Comparison of ENCODE assay signal across 8 cellular contexts in genomic region chr19:41363371-41363752, GRCh38. TPM values are rescaled to one million over a fixed set of nuclear protein-coding genes. Genes with fewer than 3 reads are reported as not detected.
DNase-seq lines count a peak whose midpoint lies in the region; ATAC-seq and TF ChIP-seq lines count a peak whose summit lies in the region.

No MANE protein-coding gene starts in this region.

- peak overlapping the region; percentile 99 to 100 (median 100) for H3K27ac Mint-ChIP-seq in CD8-positive, alpha-beta memory T cell
- H3K27ac Mint-ChIP-seq in endodermal cell: peak overlapping the region; percentile 98

- no peak for DNase-seq in CD8-positive, alpha-beta memory T cell
- DNase-seq in endodermal cell: no peak
- no peak for DNase-seq in osteoblast (ENCODE audit: insufficient read length, low spot score, missing footprints)
- no peak for DNase-seq in activated CD4-positive, CD25-positive, alpha-beta regulatory T cell treated with anti-CD3 and anti-CD28 coated beads, Interleukin-2, amount 50 U/mL, for 72 hours
- DNase-seq in NCI-H128 (lab: John Stamatoyannopoulos, UW; ENCODE audit: unreplicated experiment): no peak
- DNase-seq in activated CD8-positive, alpha-beta memory T cell treated with anti-CD3 and anti-CD28 coated beads, Interleukin-2, amount 50 U/mL, for 4 hours: no peak

- peak overlapping the region; percentile 95 for H3K4me3 ChIP-seq in CD8-positive, alpha-beta memory T cell (ENCODE audit: low read length)
- H3K4me3 ChIP-seq in OCI-LY1 (ENCODE audit: low read depth, low read length, poor library complexity, severe bottlenecking) (peak overlapping the region; percentile 75), endodermal cell (ENCODE audit: low read length) (peak overlapping the region; percentile 90), osteoblast (ENCODE audit: insufficient read depth, low read length) (peak overlapping the region; percentile 94)

- H3K27me3 Mint-ChIP-seq in CD8-positive, alpha-beta memory T cell: peaks cover 0 to 2% of the 10 kb centered on the region in 2 donors
- H3K27me3 Mint-ChIP-seq in endodermal cell (ENCODE audit: insufficient read depth): no peaks in the 10 kb centered on the region

- H3K79me2 ChIP-seq in OCI-LY1 (ENCODE audit: insufficient read depth, low read length) (peaks cover 5% of the 10 kb centered on the region; the same call in 1 of the 2 replicates), osteoblast (ENCODE audit: insufficient read depth, low read length) (peaks cover 32% of the 10 kb centered on the region)

- no peak overlapping the region for H2AFZ ChIP-seq in OCI-LY1 (ENCODE audit: low read length)
- peak overlapping the region; percentile 95 for H2AFZ ChIP-seq in osteoblast (ENCODE audit: low read length)

- no peak for ATAC-seq in HG02588 (IDR thresholded peaks at IDR 0.05; ENCODE audit: unreplicated experiment)

- no peaks in the 10 kb centered on the region for H3K36me3 ChIP-seq in CD8-positive, alpha-beta memory T cell (ENCODE audit: insufficient read depth, low read length)
- H3K36me3 ChIP-seq in OCI-LY1 (ENCODE audit: insufficient read depth, low read length) (no peaks in the 10 kb centered on the region), endodermal cell (ENCODE audit: control insufficient read depth, insufficient read depth, low read length) (no peaks in the 10 kb centered on the region), osteoblast (ENCODE audit: insufficient read depth, low read length) (peaks cover 5% of the 10 kb centered on the region)

- no peaks in the 10 kb centered on the region for H3K27me3 ChIP-seq in CD8-positive, alpha-beta memory T cell (ENCODE audit: insufficient read depth, low read length, poor library complexity, severe bottlenecking)
- H3K27me3 ChIP-seq in OCI-LY1 (ENCODE audit: insufficient read depth, low read length) (no peaks in the 10 kb centered on the region), endodermal cell (ENCODE audit: control insufficient read depth, insufficient read depth, low read length, poor library complexity, severe bottlenecking) (no peaks in the 10 kb centered on the region), osteoblast (ENCODE audit: insufficient read depth, low read length) (no peaks in the 10 kb centered on the region)

- H3K9me3 ChIP-seq in CD8-positive, alpha-beta memory T cell (ENCODE audit: low read length): no peaks in the 10 kb centered on the region
- H3K9me3 ChIP-seq in OCI-LY1 (ENCODE audit: low read length) (no peaks in the 10 kb centered on the region), endodermal cell (ENCODE audit: control insufficient read depth, low read length) (no peaks in the 10 kb centered on the region), osteoblast (ENCODE audit: low read depth, low read length) (no peaks in the 10 kb centered on the region)

- no peaks in the 10 kb centered on the region for H3K9me2 ChIP-seq in OCI-LY1 (ENCODE audit: low read depth, low read length)

- TF ChIP-seq CTCF in OCI-LY1 (IDR thresholded peaks at IDR 0.05; ENCODE audit: low read length) (no peak), endodermal cell (conservative IDR thresholded peaks at IDR 0.05) (no peak), osteoblast (IDR thresholded peaks at IDR 0.05; ENCODE audit: extremely low read depth, low read depth, low read length) (no peak)

- no peaks in the 10 kb centered on the region for H3K9me3 Mint-ChIP-seq in CD8-positive, alpha-beta memory T cell
- H3K9me3 Mint-ChIP-seq in endodermal cell: no peaks in the 10 kb centered on the region

- H3K9ac ChIP-seq in OCI-LY1 (ENCODE audit: low read length): peak overlapping the region; percentile 85
- H3K9ac ChIP-seq in endodermal cell (ENCODE audit: extremely low read depth, low read length, poor library complexity, severe bottlenecking): peak overlapping the region; percentile 96

- peaks cover 0 to 12% (median 1%) of the 10 kb centered on the region in 3 donors for H3K36me3 Mint-ChIP-seq in CD8-positive, alpha-beta memory T cell
- H3K36me3 Mint-ChIP-seq in endodermal cell (ENCODE audit: low read depth): peaks cover 5% of the 10 kb centered on the region

- H3K4me1 Mint-ChIP-seq in CD8-positive, alpha-beta memory T cell: peaks cover 26 to 43% (median 29%) of the 10 kb centered on the region in 3 donors
- H3K4me1 Mint-ChIP-seq in endodermal cell: no peaks in the 10 kb centered on the region

- POLR2A ChIA-PET in CD8-positive, alpha-beta memory T cell (lab: Charles Lee): interaction anchor here (0.6 to 5.1 kb wide), 12 partner anchors 11 to 1173 kb away, joined by 3 to 111 read pairs (median 5); partner anchors contain the start of genes CCDC97, HNRNPUL1, SERTAD3 and SNRPA

- no peaks in the 10 kb centered on the region for H3F3A ChIP-seq in OCI-LY1 (ENCODE audit: insufficient read depth, low read length)

- H4K20me1 ChIP-seq in OCI-LY1 (ENCODE audit: insufficient read depth, low read length) (no peaks in the 10 kb centered on the region), osteoblast (ENCODE audit: insufficient read depth, low read length) (no peaks in the 10 kb centered on the region)

- peak overlapping the region; percentile 100 for H3K27ac ChIP-seq in CD8-positive, alpha-beta memory T cell (ENCODE audit: low read depth, low read length)
- H3K27ac ChIP-seq in OCI-LY1 (ENCODE audit: low read depth, low read length, poor library complexity, severe bottlenecking) (peak overlapping the region; percentile 95), endodermal cell (ENCODE audit: low read depth, low read length) (no peak overlapping the region), osteoblast (ENCODE audit: low read depth, low read length) (peak overlapping the region; percentile 100)

- peak overlapping the region; percentile 87 to 98 (median 97) for H3K4me3 Mint-ChIP-seq in CD8-positive, alpha-beta memory T cell
- H3K4me3 Mint-ChIP-seq in endodermal cell: peak overlapping the region; percentile 74

- H3K4me2 ChIP-seq in OCI-LY1 (ENCODE audit: low read length) (peak overlapping the region; percentile 80), osteoblast (ENCODE audit: insufficient read depth, low read length) (peak overlapping the region; percentile 87)

- CTCF ChIA-PET in CD8-positive, alpha-beta memory T cell (lab: Charles Lee): interaction anchor here (0.6 to 4.4 kb wide), 8 partner anchors 10 to 159 kb away, joined by 3 to 63 read pairs (median 4); partner anchors contain the start of gene TGFB1

- H3K4me1 ChIP-seq in CD8-positive, alpha-beta memory T cell (ENCODE audit: insufficient read depth, low read length): peaks cover 28% of the 10 kb centered on the region
- H3K4me1 ChIP-seq in OCI-LY1 (ENCODE audit: insufficient read depth, low read length, severe bottlenecking): peaks cover 22% of the 10 kb centered on the region
- H3K4me1 ChIP-seq in endodermal cell (ENCODE audit: control insufficient read depth, insufficient read depth, low read length): no peaks in the 10 kb centered on the region
- H3K4me1 ChIP-seq in osteoblast (ENCODE audit: insufficient read depth, low read length): peaks cover 20% of the 10 kb centered on the region

- 63 to 65% methylated on average over 6 of the region's 6 CpGs for WGBS in endodermal cell (ENCODE audit: insufficient coverage in 1 of 2, insufficient read length in 1 of 2), 2 experiments

RNA-seq across cellular contexts. Expression of gene B9D2, which starts 0.6 kb away (rescaled TPM):
- 1 to 10 TPM; 8.5 to 9.7 TPM for total RNA-seq in CD8-positive, alpha-beta memory T cell
- polyA plus RNA-seq in CD8-positive, alpha-beta memory T cell: 15.4 TPM
- total RNA-seq in endodermal cell: 1 to 10 TPM; 4.5 to 6.2 TPM
- 8.9 TPM for polyA plus RNA-seq in endodermal cell (2013, experiment 1 of 2)
- 12.0 TPM for polyA plus RNA-seq in endodermal cell (2013, experiment 2 of 2)
- total RNA-seq in osteoblast: 5.6 and 6.5 TPM in 2 replicates

RNA-seq across cellular contexts. Expression of gene TGFB1, which starts 9.6 kb away (rescaled TPM):
- total RNA-seq in CD8-positive, alpha-beta memory T cell: 100 to 1,000 TPM; 152 to 161 TPM
- 104 TPM for polyA plus RNA-seq in CD8-positive, alpha-beta memory T cell
- total RNA-seq in endodermal cell (10 to 100 TPM; 56.3 to 60.1 TPM), osteoblast (17.4 and 21.2 TPM in 2 replicates)
- polyA plus RNA-seq in endodermal cell (2013, experiment 1 of 2): 21.7 TPM
- 26.9 TPM for polyA plus RNA-seq in endodermal cell (2013, experiment 2 of 2)

RNA-seq across cellular contexts. Expression of gene TMEM91, which starts 13.0 kb away (rescaled TPM):
- total RNA-seq in CD8-positive, alpha-beta memory T cell: 1 to 10 TPM; 2.6 to 3.8 TPM
- polyA plus RNA-seq in CD8-positive, alpha-beta memory T cell: 3.7 TPM
- 10 to 100 TPM in 1 of 2 donors, 1 to 10 TPM in 1; 5.7 to 16.5 TPM for total RNA-seq in endodermal cell
- polyA plus RNA-seq in endodermal cell (2013, experiment 1 of 2): 8.9 TPM
- polyA plus RNA-seq in endodermal cell (2013, experiment 2 of 2): 10.4 TPM
- total RNA-seq in osteoblast: 5.9 and 6.2 TPM in 2 replicates

RNA-seq across cellular contexts. Expression of gene EXOSC5, which starts 33.8 kb away (rescaled TPM):
- total RNA-seq in CD8-positive, alpha-beta memory T cell: 10 to 100 TPM; 48.5 to 52.3 TPM
- 49.5 TPM for polyA plus RNA-seq in CD8-positive, alpha-beta memory T cell
- total RNA-seq in endodermal cell: 10 to 100 TPM; 15.7 to 23.6 TPM
- polyA plus RNA-seq in endodermal cell (2013, experiment 1 of 2): 21.9 TPM
- 19.8 TPM for polyA plus RNA-seq in endodermal cell (2013, experiment 2 of 2)
- total RNA-seq in osteoblast: 13.3 and 14.5 TPM in 2 replicates

RNA-seq across cellular contexts. Expression of gene BCKDHA, which starts 34.3 kb away (rescaled TPM):
- 10 to 100 TPM; 18.5 to 23.5 TPM for total RNA-seq in CD8-positive, alpha-beta memory T cell
- polyA plus RNA-seq in CD8-positive, alpha-beta memory T cell: 52.1 TPM
- total RNA-seq in endodermal cell (10 to 100 TPM; 18.0 to 21.6 TPM), osteoblast (33.9 and 37.3 TPM in 2 replicates)
- polyA plus RNA-seq in endodermal cell (2013, experiment 1 of 2): 44.2 TPM
- 36.3 TPM for polyA plus RNA-seq in endodermal cell (2013, experiment 2 of 2)
